ENCODE assay signal across 8 cellular contexts in the genomic region with DNA sequence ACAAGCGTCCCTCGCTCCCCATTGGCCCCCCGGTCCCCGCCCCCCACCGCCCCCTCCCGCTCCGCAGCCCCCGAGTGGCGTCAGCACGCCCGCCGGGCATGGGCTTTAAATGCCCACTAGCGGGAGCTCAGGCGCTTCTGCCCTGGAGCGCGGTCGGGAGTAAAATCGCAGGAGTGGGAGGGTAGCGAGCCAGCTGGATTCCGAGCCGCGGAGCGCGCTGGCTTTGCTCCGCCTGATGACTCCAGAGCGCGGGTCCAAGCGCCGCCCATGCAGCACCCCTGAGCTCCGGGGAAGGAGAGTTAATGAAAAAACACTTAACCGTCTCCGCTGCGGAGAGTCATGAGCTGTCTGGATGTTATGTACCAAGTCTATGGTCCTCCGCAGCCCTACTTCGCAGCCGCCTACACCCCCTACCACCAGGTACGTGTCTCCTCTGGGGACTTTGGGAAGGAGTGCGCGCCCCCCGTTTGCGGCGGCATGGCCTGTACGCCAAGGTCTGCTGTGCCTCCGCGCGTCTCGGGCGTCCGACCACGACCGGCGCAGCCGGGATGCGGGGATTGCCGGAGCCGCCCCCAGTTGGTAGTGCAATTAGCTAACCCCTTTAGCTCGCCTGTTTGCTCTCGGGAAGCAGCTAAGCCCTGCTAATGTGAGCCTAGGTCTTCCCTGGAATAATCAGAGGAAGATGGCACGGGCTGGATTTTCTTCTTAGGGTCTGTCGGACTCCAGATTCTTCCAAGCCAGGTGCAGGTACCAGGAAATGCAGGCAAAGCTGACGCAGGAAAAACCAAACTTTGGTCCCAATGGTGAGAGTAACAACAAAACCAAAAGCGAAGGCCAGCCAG. TPM values are rescaled to one million over a fixed set of nuclear protein-coding genes. Genes with fewer than 3 reads are reported as not detected.
DNase-seq lines count a peak whose midpoint lies in the region; ATAC-seq and TF ChIP-seq lines count a peak whose summit lies in the region.

A gene with protein sequence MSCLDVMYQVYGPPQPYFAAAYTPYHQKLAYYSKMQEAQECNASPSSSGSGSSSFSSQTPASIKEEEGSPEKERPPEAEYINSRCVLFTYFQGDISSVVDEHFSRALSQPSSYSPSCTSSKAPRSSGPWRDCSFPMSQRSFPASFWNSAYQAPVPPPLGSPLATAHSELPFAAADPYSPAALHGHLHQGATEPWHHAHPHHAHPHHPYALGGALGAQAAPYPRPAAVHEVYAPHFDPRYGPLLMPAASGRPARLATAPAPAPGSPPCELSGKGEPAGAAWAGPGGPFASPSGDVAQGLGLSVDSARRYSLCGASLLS (plus strand): TSS at position 134 of the 842 bp plus-strand sequence. CDS start 206 bp downstream, at position 340.

- ATAC-seq in left ventricle myocardium superior (peak; percentile 94), psoas muscle (peak; percentile 85 to 92 (median 88))

- no peaks in the 10 kb centered on the region for H3K4me1 Mint-ChIP-seq in activated T-helper 2 cell treated with anti-CD3 and anti-CD28 coated beads, Interferon-gamma antibody, Interleukin-2, Interleukin-4, amounts not matched to agents 10 μg/mL and 5 μg/mL and 100 μg/mL, durations not matched to agents 14 hours and 24 hours and 36 hours (ENCODE audit: low read depth)

- 1% methylated on average over 53 to 62 of the region's 62 CpGs for WGBS in psoas muscle, 3 donors

- no peaks in the 10 kb centered on the region for H3K9me3 Mint-ChIP-seq in activated T-helper 2 cell treated with anti-CD3 and anti-CD28 coated beads, Interferon-gamma antibody, Interleukin-2, Interleukin-4, amounts not matched to agents 10 μg/mL and 5 μg/mL and 100 μg/mL, durations not matched to agents 14 hours and 24 hours and 36 hours

- no peak within 1 kb of the TSS for H3K9ac ChIP-seq in HUES6 (ENCODE audit: low read length)

- H3K27ac Mint-ChIP-seq in activated T-helper 2 cell treated with anti-CD3 and anti-CD28 coated beads, Interferon-gamma antibody, Interleukin-2, Interleukin-4, amounts not matched to agents 10 μg/mL and 5 μg/mL and 100 μg/mL, durations not matched to agents 14 hours and 24 hours and 36 hours, result no peak within 1 kb of the TSS

- peak within 1 kb of the TSS; percentile 46 for H3K4me3 Mint-ChIP-seq in activated T-helper 2 cell treated with anti-CD3 and anti-CD28 coated beads, Interferon-gamma antibody, Interleukin-2, Interleukin-4, amounts not matched to agents 10 μg/mL and 5 μg/mL and 100 μg/mL, durations not matched to agents 14 hours and 24 hours and 36 hours (ENCODE audit: low read depth)

- no peaks in the 10 kb centered on the region for H3K36me3 Mint-ChIP-seq in activated T-helper 2 cell treated with anti-CD3 and anti-CD28 coated beads, Interferon-gamma antibody, Interleukin-2, Interleukin-4, amounts not matched to agents 10 μg/mL and 5 μg/mL and 100 μg/mL, durations not matched to agents 14 hours and 24 hours and 36 hours (ENCODE audit: low read depth)

- peaks cover 99% of the 10 kb centered on the region for H3K27me3 ChIP-seq in HUES6 (ENCODE audit: control insufficient read depth, insufficient read depth, low read length)
- H3K27me3 ChIP-seq in psoas muscle (ENCODE audit: insufficient read depth in 3 of 3, low read length in 2 of 3), result peaks cover 0 to 7% (median 3%) of the 10 kb centered on the region in 3 donors

- peak; percentile 31 for DNase-seq in activated CD4-positive, alpha-beta T cell treated with anti-CD3 and anti-CD28 coated beads for 48 hours
- DNase-seq in activated CD4-positive, alpha-beta T cell treated with anti-CD3 and anti-CD28 coated beads for 4 hours, result no peak
- no peak for DNase-seq in activated T-helper 2 cell treated with anti-CD3 and anti-CD28 coated beads, Interferon-gamma antibody, Interleukin-2, Interleukin-4, amounts not matched to agents 10 μg/mL and 5 μg/mL and 100 μg/mL, durations not matched to agents 14 hours and 24 hours and 36 hours (ENCODE audit: low spot score)
- peak; percentile 62 for DNase-seq in left ventricle myocardium superior
- peak; percentile 79 to 94 for DNase-seq in psoas muscle
- no peak for DNase-seq in activated effector memory CD4-positive, alpha-beta T cell treated with Interleukin-2 at 50 U/mL for 16 hours
- DNase-seq in inferior parietal cortex (ENCODE audit: extremely low spot score), result no peak

- H3K4me3 ChIP-seq in HUES6 (ENCODE audit: low read depth, low read length) (peak within 1 kb of the TSS; percentile 82), psoas muscle (peak within 1 kb of the TSS; percentile 90)

- intact Hi-C loops in activated T-helper 2 cell treated with anti-CD3 and anti-CD28 coated beads, Interferon-gamma antibody, Interleukin-2, Interleukin-4, amounts not matched to agents 10 μg/mL and 5 μg/mL and 100 μg/mL, durations not matched to agents 14 hours and 24 hours and 36 hours (cut with micrococcal nuclease), result loop anchor here (10.0 kb wide), 1 partner anchor 381 kb away; no protein-coding TSS in a partner anchor
- intact Hi-C loops in left ventricle myocardium superior (cut with micrococcal nuclease), result no loop called here
- intact Hi-C loops in psoas muscle (cut with DNase I), result loop anchor here (2.0 to 5.0 kb wide), 6 partner anchors 37 to 293 kb away; no protein-coding TSS in a partner anchor

- peaks cover 4% of the 10 kb centered on the region; the same call in 1 of the 2 replicates for H3K4me1 ChIP-seq in HUES6 (ENCODE audit: control insufficient read depth, insufficient read depth, low read length)
- H3K4me1 ChIP-seq in psoas muscle, result peaks cover 23% of the 10 kb centered on the region

- H3K27ac ChIP-seq in HUES6 (ENCODE audit: low read depth, low read length), result no peak within 1 kb of the TSS
- peak within 1 kb of the TSS; percentile 95 for H3K27ac ChIP-seq in psoas muscle

- H3K36me3 ChIP-seq in HUES6 (ENCODE audit: control insufficient read depth, insufficient read depth, low read length) (no peaks in the 10 kb centered on the region), psoas muscle (ENCODE audit: insufficient read depth in 1 of 2, low read depth in 1 of 2) (no peaks in the 10 kb centered on the region)

- no peaks in the 10 kb centered on the region for H3K9me3 ChIP-seq in HUES6 (ENCODE audit: control insufficient read depth, insufficient read depth, low read depth, low read length)
- H3K9me3 ChIP-seq in psoas muscle, result no peaks in the 10 kb centered on the region

- TF ChIP-seq CTCF in psoas muscle (IDR thresholded peaks at IDR 0.05), result peak; percentile 41

- peaks cover 89% of the 10 kb centered on the region for H3K27me3 Mint-ChIP-seq in activated T-helper 2 cell treated with anti-CD3 and anti-CD28 coated beads, Interferon-gamma antibody, Interleukin-2, Interleukin-4, amounts not matched to agents 10 μg/mL and 5 μg/mL and 100 μg/mL, durations not matched to agents 14 hours and 24 hours and 36 hours (ENCODE audit: low read depth)

RNA-seq across cellular contexts. Expression of the gene that starts here (rescaled TPM):
- total RNA-seq in activated T-helper 2 cell treated with anti-CD3 and anti-CD28 coated beads, Interferon-gamma antibody, Interleukin-2, Interleukin-4, amounts not matched to agents 10 μg/mL and 5 μg/mL and 100 μg/mL, durations not matched to agents 14 hours and 24 hours and 36 hours, result not detected in 2 replicates
- total RNA-seq in left ventricle myocardium superior (not detected), psoas muscle (100 to 1,000 TPM in 1 of 4 donors, 10 to 100 TPM in 3; 60.2 to 108 (median 83.4) TPM)
- polyA plus RNA-seq in psoas muscle, result 10 to 100 TPM; 13.1 to 88.1 (median 27.4) TPM

Comparison
In these comparisons a context has a peak if more than half of its experiments do, and no peak if none do; other contexts are left out.
1. RNA of the gene that starts here (total RNA-seq): 60.2 to 108 TPM in psoas muscle; not detected in left ventricle myocardium superior (single experiment) and not detected in activated T-helper 2 cell treated with anti-CD3 and anti-CD28 coated beads, Interferon-gamma antibody, Interleukin-2, Interleukin-4, amounts not matched to agents 10 μg/mL and 5 μg/mL and 100 μg/mL, durations not matched to agents 14 hours and 24 hours and 36 hours; every median in the first group is over 10 times any median in the second.
2. DNase-seq: peak in activated CD4-positive, alpha-beta T cell treated with anti-CD3 and anti-CD28 coated beads for 48 hours (single experiment) and psoas muscle (2 of 2); none in activated CD4-positive, alpha-beta T cell treated with anti-CD3 and anti-CD28 coated beads for 4 hours (0 of 2), activated T-helper 2 cell treated with anti-CD3 and anti-CD28 coated beads, Interferon-gamma antibody, Interleukin-2, Interleukin-4, amounts not matched to agents 10 μg/mL and 5 μg/mL and 100 μg/mL, durations not matched to agents 14 hours and 24 hours and 36 hours (single experiment), activated effector memory CD4-positive, alpha-beta T cell treated with Interleukin-2 at 50 U/mL for 16 hours (single experiment) and inferior parietal cortex (single experiment).
3. Peak in DNase-seq and ATAC-seq in left ventricle myocardium superior; RNA of the gene not detected or under 1 TPM.